Comparison of ENCODE assay signal across 1 cellular context in genomic region chr2:231482806-231483391, GRCh38.
A peak's percentile ranks its signal among the peaks of the same experiment; 100 is the strongest.
TF ChIP-seq lines count a peak whose summit lies in the region.

No MANE protein-coding gene starts in this region.

TF ChIP-seq in HepG2, 621 proteins besides CTCF, POLR2A, EP300 and RAD21 (continued from another document and continues in another):
- TF ChIP-seq ZNF512 (CRISPR knock-in tag; IDR thresholded peaks at IDR 0.05): peak; percentile 48; the same call in 1 of the 2 replicates
- no peak for TF ChIP-seq JARID2 (CRISPR knock-in tag; IDR thresholded peaks at IDR 0.05; ENCODE audit: insufficient replicate concordance)
- no peak for TF ChIP-seq ATF2 (CRISPR knock-in tag; IDR thresholded peaks at IDR 0.05)
- TF ChIP-seq CBX1 (IDR thresholded peaks at IDR 0.05; ENCODE audit: low read depth): no peak
- TF ChIP-seq MAF1 (CRISPR knock-in tag; IDR thresholded peaks at IDR 0.05; ENCODE audit: borderline replicate concordance): peak; percentile 68; the same call in 1 of the 2 replicates
- peak; percentile 77; the same call in 1 of the 2 replicates for TF ChIP-seq SMAD1 (CRISPR knock-in tag; IDR thresholded peaks at IDR 0.05; ENCODE audit: borderline replicate concordance, low read depth)
- no peak for TF ChIP-seq ZNF280D (CRISPR knock-in tag; IDR thresholded peaks at IDR 0.05)
- TF ChIP-seq ZBTB2 (CRISPR knock-in tag; IDR thresholded peaks at IDR 0.05; ENCODE audit: low read depth): no peak
- no peak for TF ChIP-seq AGO2 (optimal IDR thresholded peaks at IDR 0.05; ENCODE audit: low read depth, low read length)
- TF ChIP-seq HOXA5 (CRISPR knock-in tag; IDR thresholded peaks at IDR 0.05): 0 out of 2 replicates have a peak, but pooled peaks have one; percentile 40
- TF ChIP-seq MTA3 (CRISPR knock-in tag; IDR thresholded peaks at IDR 0.05): no peak
- no peak for TF ChIP-seq E2F5 (CRISPR knock-in tag; conservative IDR thresholded peaks at IDR 0.05)
- TF ChIP-seq HOMEZ (CRISPR knock-in tag; IDR thresholded peaks at IDR 0.05; ENCODE audit: low read depth): no peak
- no peak for TF ChIP-seq MTF1 (CRISPR knock-in tag; IDR thresholded peaks at IDR 0.05)
- no peak for TF ChIP-seq ZBED4 (CRISPR knock-in tag; IDR thresholded peaks at IDR 0.05; ENCODE audit: borderline replicate concordance)
- peak; percentile 27; the same call in 1 of the 2 replicates for TF ChIP-seq MXD4 (CRISPR knock-in tag; IDR thresholded peaks at IDR 0.05)
- TF ChIP-seq MLLT10 (CRISPR knock-in tag; IDR thresholded peaks at IDR 0.05): no peak
- no peak; the same call in 1 of the 2 replicates for TF ChIP-seq BORCS8-MEF2B (CRISPR knock-in tag; IDR thresholded peaks at IDR 0.05)
- TF ChIP-seq SP5 (CRISPR knock-in tag; IDR thresholded peaks at IDR 0.05; ENCODE audit: borderline replicate concordance, low read depth): no peak
- no peak for TF ChIP-seq ZNF30 (CRISPR knock-in tag; IDR thresholded peaks at IDR 0.05)
- TF ChIP-seq DDIT3 (CRISPR knock-in tag; IDR thresholded peaks at IDR 0.05): no peak
- 0 out of 2 replicates have a peak, but pooled peaks have one; percentile 28 for TF ChIP-seq DRAP1 (CRISPR knock-in tag; IDR thresholded peaks at IDR 0.05)
- TF ChIP-seq ERF (CRISPR knock-in tag; IDR thresholded peaks at IDR 0.05): no peak
- no peak for TF ChIP-seq JDP2 (CRISPR knock-in tag; IDR thresholded peaks at IDR 0.05; ENCODE audit: borderline replicate concordance)
- no peak for TF ChIP-seq PRDM10 (CRISPR knock-in tag; IDR thresholded peaks at IDR 0.05; ENCODE audit: low read depth)
- no peak for TF ChIP-seq HOXA9 (CRISPR knock-in tag; IDR thresholded peaks at IDR 0.05; ENCODE audit: borderline replicate concordance)
- peak; percentile 78; the same call in 1 of the 2 replicates for TF ChIP-seq ZNF343 (CRISPR knock-in tag; IDR thresholded peaks at IDR 0.05)
- TF ChIP-seq ZNF713 (CRISPR knock-in tag; IDR thresholded peaks at IDR 0.05): no peak
- TF ChIP-seq AKNA (CRISPR knock-in tag; IDR thresholded peaks at IDR 0.05; ENCODE audit: borderline replicate concordance): no peak
